ENCODE assay signal across 10 cellular contexts in the genomic region with DNA sequence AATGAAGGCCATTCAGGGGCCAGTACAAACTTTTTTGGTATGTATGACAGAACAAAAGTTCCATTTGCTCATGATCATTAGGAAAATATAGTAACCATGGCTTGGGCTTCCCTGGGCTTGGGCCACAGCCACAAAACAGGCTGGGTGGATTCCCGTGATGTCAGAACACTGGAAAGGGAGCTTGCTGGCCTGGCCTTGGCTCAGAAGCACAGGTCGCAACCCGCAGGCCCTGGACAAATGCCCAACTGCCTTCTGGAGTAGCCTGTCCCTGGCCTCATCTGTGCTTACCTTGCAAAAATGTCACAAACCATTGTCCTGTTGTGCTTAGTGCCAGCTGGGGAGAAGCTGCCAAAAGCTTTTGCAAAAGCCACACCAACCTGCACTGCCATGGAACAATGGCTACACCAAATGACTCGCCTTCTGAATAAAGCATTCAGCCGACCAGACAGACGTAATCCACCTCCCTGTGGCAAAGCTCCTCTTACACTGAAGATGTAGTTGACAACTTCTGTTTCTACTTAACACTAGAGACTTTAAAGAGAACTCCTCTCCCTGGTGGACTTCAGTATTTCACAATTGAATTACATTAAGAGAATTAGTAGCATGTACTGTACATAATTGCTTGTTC.
DNase-seq lines count a peak whose midpoint lies in the region; ATAC-seq and TF ChIP-seq lines count a peak whose summit lies in the region.
"Had no signal": no experiment of that assay in that cellular context is flagged by ENCODE, and none has a peak within 500 bp of the region (broad histone marks: within the 10 kb centered on the region; RNA-seq: fewer than 3 reads in every experiment).

No MANE protein-coding gene starts in this region.

- no peaks in the 10 kb centered on the region for H3K9me3 Mint-ChIP-seq in T-helper 1 cell treated with Interleukin-12 subunit alpha and Interleukin-12 subunit beta and Interleukin-4 antibody, amounts not matched to agents 30 μg/mL and 1 μg/mL, for 36 hours

- no peak overlapping the region for H3K4me3 ChIP-seq in lung
- no peak overlapping the region for H3K4me3 ChIP-seq in thyroid gland (replicated peaks in 1 of 3)

- H3K9me3 ChIP-seq in lung (ENCODE audit: control insufficient read depth in 2 of 2, insufficient read depth in 1 of 2, low read length in 1 of 2) (no peaks in the 10 kb centered on the region), thyroid gland (no peaks in the 10 kb centered on the region)

- H3K4me3 Mint-ChIP-seq in T-helper 1 cell treated with Interleukin-12 subunit alpha and Interleukin-12 subunit beta and Interleukin-4 antibody, amounts not matched to agents 30 μg/mL and 1 μg/mL, for 36 hours = no peak overlapping the region

- H3K27ac Mint-ChIP-seq in T-helper 1 cell treated with Interleukin-12 subunit alpha and Interleukin-12 subunit beta and Interleukin-4 antibody, amounts not matched to agents 30 μg/mL and 1 μg/mL, for 36 hours = peak overlapping the region; percentile 15

- H3K27me3 ChIP-seq in lung (ENCODE audit: control insufficient read depth, insufficient read depth) (no peaks in the 10 kb centered on the region), thyroid gland (no peaks in the 10 kb centered on the region)

- 55 to 68% methylated on average over 6 of the region's 6 CpGs for WGBS in lung, 2 donors
- 27 to 28% methylated on average over 6 of the region's 6 CpGs for WGBS in thyroid gland, 2 donors

- H3K36me3 Mint-ChIP-seq in T-helper 1 cell treated with Interleukin-12 subunit alpha and Interleukin-12 subunit beta and Interleukin-4 antibody, amounts not matched to agents 30 μg/mL and 1 μg/mL, for 36 hours (ENCODE audit: low read depth) = peaks cover 52% of the 10 kb centered on the region

- H3K36me3 ChIP-seq in lung (ENCODE audit: control insufficient read depth in 2 of 2, insufficient read depth in 2 of 2, low read length in 2 of 2) (peaks cover 0 to 5% of the 10 kb centered on the region in 2 donors), thyroid gland (no peaks in the 10 kb centered on the region)

- DNase-seq in T-helper 1 cell = no peak
- peak; percentile 59 for DNase-seq in cerebellum (ENCODE audit: low spot score)
- peak; percentile 58 for DNase-seq in lung (ENCODE audit: low spot score)
- peak; percentile 88 to 97 for DNase-seq in thyroid gland
- DNase-seq in GF-D8 (lab: John Stamatoyannopoulos, UW) = no peak
- DNase-seq: 8988T had no signal

- H3K27me3 Mint-ChIP-seq in T-helper 1 cell treated with Interleukin-12 subunit alpha and Interleukin-12 subunit beta and Interleukin-4 antibody, amounts not matched to agents 30 μg/mL and 1 μg/mL, for 36 hours (ENCODE audit: low read depth) = no peaks in the 10 kb centered on the region

- H3K27ac ChIP-seq in lung (ENCODE audit: low read depth in 1 of 2, low read length in 1 of 2) (peak overlapping the region in 1 of 2 donors; percentile 56), thyroid gland (peak overlapping the region in 2 of 3 donors; percentile 0 to 58)
- H3K27ac ChIP-seq: RWPE1 had no signal

- peak; percentile 33 for ATAC-seq in lung (ENCODE audit: insufficient read depth, low FRiP score)
- ATAC-seq in GM18511 (IDR thresholded peaks at IDR 0.05; ENCODE audit: unreplicated experiment) = no peak
- no peak for ATAC-seq in HG03159 (IDR thresholded peaks at IDR 0.05; ENCODE audit: unreplicated experiment)

- intact Hi-C loops in thyroid gland (cut with DNase I) = no loop called here

- TF ChIP-seq CTCF in lung (IDR thresholded peaks at IDR 0.05; ENCODE audit: control extremely low read depth, extremely low read depth) = no peak
- TF ChIP-seq CTCF in thyroid gland (IDR thresholded peaks at IDR 0.05) = no peak

- H3K4me1 ChIP-seq in lung (ENCODE audit: control insufficient read depth in 2 of 2, insufficient read depth in 2 of 2, low read length in 2 of 2) (peaks cover 4 to 7% of the 10 kb centered on the region in 2 donors), thyroid gland (peaks cover 6 to 12% of the 10 kb centered on the region in 2 donors)

- TF ChIP-seq POLR2A in thyroid gland (IDR thresholded peaks at IDR 0.05) = no peak

- H3K4me1 Mint-ChIP-seq in T-helper 1 cell treated with Interleukin-12 subunit alpha and Interleukin-12 subunit beta and Interleukin-4 antibody, amounts not matched to agents 30 μg/mL and 1 μg/mL, for 36 hours (ENCODE audit: low read depth) = peaks cover 59% of the 10 kb centered on the region

Comparison
In these comparisons a context has a peak if more than half of its experiments do, and no peak if none do; other contexts are left out.
1. DNase-seq: peak in cerebellum (single experiment), lung (single experiment) and thyroid gland (2 of 2); none in T-helper 1 cell (0 of 5) and GF-D8 (single experiment).